In genomic region chr12:100114574-100114973, GRCh38 we compare ENCODE assay signal across 20 cellular contexts. TPM values are rescaled to one million over a fixed set of nuclear protein-coding genes. Genes with fewer than 3 reads are reported as not detected.
DNase-seq lines count a peak whose midpoint lies in the region; ATAC-seq and TF ChIP-seq lines count a peak whose summit lies in the region.
"Had no signal": no experiment of that assay in that cellular context is flagged by ENCODE, and none has a peak within 500 bp of the region (broad histone marks: within the 10 kb centered on the region; RNA-seq: fewer than 3 reads in every experiment).

No MANE protein-coding gene starts in this region.

- H3K9me3 Mint-ChIP-seq in brain (peaks cover 10 to 35% (median 19%) of the 10 kb centered on the region in 5 experiments), CD14-positive monocyte (peaks cover 0 to 3% (median 2%) of the 10 kb centered on the region in 7 donors)
- peaks cover 0 to 14% (median 2%) of the 10 kb centered on the region in 11 donors for H3K9me3 Mint-ChIP-seq in naive thymus-derived CD4-positive, alpha-beta T cell
- H3K9me3 Mint-ChIP-seq: activated naive CD4-positive, alpha-beta T cell treated with anti-CD3 and anti-CD28 coated beads, Interleukin-2, amount 10 ng/mL, durations not matched to agents 7 days and 5 days; dendritic cell treated with granulocyte-macrophage colony-stimulating factor and Interleukin-4, amounts not matched to agents 40 ng/mL and 50 ng/mL, for 4 days; stimulated activated naive CD8-positive, alpha-beta T cell treated with anti-CD3 and anti-CD28 coated beads, Interleukin-15, amount 100 ng/mL, for 72 hours had no signal

- peaks cover 12% of the 10 kb centered on the region for H3K4me1 Mint-ChIP-seq in brain
- H3K4me1 Mint-ChIP-seq in CD14-positive monocyte = peaks cover 33% of the 10 kb centered on the region
- H3K4me1 Mint-ChIP-seq in naive thymus-derived CD4-positive, alpha-beta T cell = peaks cover 11 to 38% (median 20%) of the 10 kb centered on the region in 7 donors
- H3K4me1 Mint-ChIP-seq: activated naive CD4-positive, alpha-beta T cell treated with anti-CD3 and anti-CD28 coated beads, Interleukin-2, amount 10 ng/mL, durations not matched to agents 7 days and 5 days had no signal

- H3K27ac ChIP-seq in A673 (ENCODE audit: low read depth, low read length, poor library complexity, severe bottlenecking) = peak overlapping the region; percentile 13
- no peak overlapping the region for H3K27ac ChIP-seq in naive thymus-derived CD4-positive, alpha-beta T cell (ENCODE audit: low read depth, low read length)
- H3K27ac ChIP-seq: body of pancreas, hepatocyte had no signal

- CTCF ChIA-PET in A673 (lab: Charles Lee) = no interaction called here
- CTCF ChIA-PET in naive thymus-derived CD4-positive, alpha-beta T cell (lab: Charles Lee) = no interaction called here

- peaks cover 5% of the 10 kb centered on the region for H3K9me3 ChIP-seq in A673 (ENCODE audit: low read depth, low read length, poor library complexity, severe bottlenecking)
- H3K9me3 ChIP-seq in naive thymus-derived CD4-positive, alpha-beta T cell (ENCODE audit: control insufficient read depth in 2 of 3, low read length in 3 of 3) = no peaks in the 10 kb centered on the region
- H3K9me3 ChIP-seq: body of pancreas had no signal

- ATAC-seq in GM18868 (IDR thresholded peaks at IDR 0.05; ENCODE audit: unreplicated experiment) (peak; percentile 44), HG03139 (IDR thresholded peaks at IDR 0.05; ENCODE audit: unreplicated experiment) (peak; percentile 51), GM18867 (IDR thresholded peaks at IDR 0.05; ENCODE audit: unreplicated experiment) (no peak)
- no peak for ATAC-seq in naive thymus-derived CD4-positive, alpha-beta T cell
- ATAC-seq: body of pancreas; stimulated activated naive CD8-positive, alpha-beta T cell treated with anti-CD3 and anti-CD28 coated beads, Interleukin-15, amount 100 ng/mL, for 72 hours had no signal

- H3K27ac Mint-ChIP-seq in brain (peak overlapping the region in 4 of 5 experiments; percentile 19 to 73 (median 61)), CD14-positive monocyte (no peak overlapping the region)
- H3K27ac Mint-ChIP-seq in naive thymus-derived CD4-positive, alpha-beta T cell = no peak overlapping the region
- H3K27ac Mint-ChIP-seq: activated naive CD4-positive, alpha-beta T cell treated with anti-CD3 and anti-CD28 coated beads, Interleukin-2, amount 10 ng/mL, durations not matched to agents 7 days and 5 days; dendritic cell treated with granulocyte-macrophage colony-stimulating factor and Interleukin-4, amounts not matched to agents 40 ng/mL and 50 ng/mL, for 4 days; stimulated activated naive CD8-positive, alpha-beta T cell treated with anti-CD3 and anti-CD28 coated beads, Interleukin-15, amount 100 ng/mL, for 72 hours had no signal

- H3K27me3 Mint-ChIP-seq in brain = no peaks in the 10 kb centered on the region
- H3K27me3 Mint-ChIP-seq in CD14-positive monocyte (ENCODE audit: low read depth in 3 of 3) = peaks cover 0 to 6% (median 0%) of the 10 kb centered on the region in 3 donors
- H3K27me3 Mint-ChIP-seq in naive thymus-derived CD4-positive, alpha-beta T cell = no peaks in the 10 kb centered on the region
- H3K27me3 Mint-ChIP-seq: activated naive CD4-positive, alpha-beta T cell treated with anti-CD3 and anti-CD28 coated beads, Interleukin-2, amount 10 ng/mL, durations not matched to agents 7 days and 5 days; dendritic cell treated with granulocyte-macrophage colony-stimulating factor and Interleukin-4, amounts not matched to agents 40 ng/mL and 50 ng/mL, for 4 days; stimulated activated naive CD8-positive, alpha-beta T cell treated with anti-CD3 and anti-CD28 coated beads, Interleukin-15, amount 100 ng/mL, for 72 hours had no signal

- H3K27me3 ChIP-seq in A673 (replicated peaks; ENCODE audit: insufficient read depth, low read depth, low read length, poor library complexity) = no peaks in the 10 kb centered on the region
- no peaks in the 10 kb centered on the region for H3K27me3 ChIP-seq in naive thymus-derived CD4-positive, alpha-beta T cell (ENCODE audit: control insufficient read depth in 2 of 2, insufficient read depth in 2 of 2, low read length in 2 of 2)
- H3K27me3 ChIP-seq: body of pancreas, hepatocyte had no signal

- TF ChIP-seq CTCF in A673 (conservative IDR thresholded peaks at IDR 0.05; ENCODE audit: low read depth, low read length) (no peak), brain (conservative IDR thresholded peaks at IDR 0.05) (no peak), CD14-positive monocyte (IDR thresholded peaks at IDR 0.05) (no peak)

- H3K4me3 Mint-ChIP-seq in brain (peak overlapping the region in 1 of 5 experiments; percentile 31), CD14-positive monocyte (no peak overlapping the region)
- no peak overlapping the region for H3K4me3 Mint-ChIP-seq in naive thymus-derived CD4-positive, alpha-beta T cell
- H3K4me3 Mint-ChIP-seq: activated naive CD4-positive, alpha-beta T cell treated with anti-CD3 and anti-CD28 coated beads, Interleukin-2, amount 10 ng/mL, durations not matched to agents 7 days and 5 days; dendritic cell treated with granulocyte-macrophage colony-stimulating factor and Interleukin-4, amounts not matched to agents 40 ng/mL and 50 ng/mL, for 4 days; stimulated activated naive CD8-positive, alpha-beta T cell treated with anti-CD3 and anti-CD28 coated beads, Interleukin-15, amount 100 ng/mL, for 72 hours had no signal

- POLR2A ChIA-PET in A673 (lab: Charles Lee; ENCODE audit: low non-redundant PET) = no interaction called here
- POLR2A ChIA-PET in naive thymus-derived CD4-positive, alpha-beta T cell (lab: Charles Lee) = no interaction called here

- peak overlapping the region; percentile 10 for H3K4me3 ChIP-seq in A673 (ENCODE audit: low read depth, low read length, poor library complexity, severe bottlenecking)
- no peak overlapping the region for H3K4me3 ChIP-seq in naive thymus-derived CD4-positive, alpha-beta T cell (ENCODE audit: low read length)
- H3K4me3 ChIP-seq: body of pancreas, hepatocyte had no signal

- no TSS peak for BruUV-seq in A673 (replicated peaks; lab: Mats Ljungman, UMichigan)

- no peaks in the 10 kb centered on the region for H3K36me3 ChIP-seq in A673 (ENCODE audit: insufficient read depth, low read length, poor library complexity, severe bottlenecking)
- H3K36me3 ChIP-seq in naive thymus-derived CD4-positive, alpha-beta T cell (ENCODE audit: control insufficient read depth in 2 of 3, insufficient read depth in 3 of 3, low read length in 3 of 3) = no peaks in the 10 kb centered on the region

- peaks cover 22% of the 10 kb centered on the region for H3K4me1 ChIP-seq in A673 (ENCODE audit: insufficient read depth, low read length, poor library complexity, severe bottlenecking)
- H3K4me1 ChIP-seq in naive thymus-derived CD4-positive, alpha-beta T cell (ENCODE audit: control insufficient read depth in 2 of 2, insufficient read depth in 2 of 2, low read length in 2 of 2) = no peaks in the 10 kb centered on the region
- H3K4me1 ChIP-seq: body of pancreas had no signal

- intact Hi-C loops in A673 (cut with micrococcal nuclease; ENCODE audit: unreplicated experiment) (no loop called here), CD14-positive monocyte (cut with micrococcal nuclease) (no loop called here)
- intact Hi-C loops in naive thymus-derived CD4-positive, alpha-beta T cell (cut with micrococcal nuclease) = no loop called here

- H3K36me3 Mint-ChIP-seq in brain (peaks cover 59% of the 10 kb centered on the region), CD14-positive monocyte (peaks cover 8 to 15% of the 10 kb centered on the region in 2 donors)
- peaks cover 4 to 36% (median 25%) of the 10 kb centered on the region in 5 donors for H3K36me3 Mint-ChIP-seq in naive thymus-derived CD4-positive, alpha-beta T cell

- peak; percentile 67 for DNase-seq in A673 (ENCODE audit: low spot score)
- DNase-seq in CD14-positive monocyte (ENCODE audit: low spot score) = no peak
- DNase-seq in COLO668 (lab: John Stamatoyannopoulos, UW; ENCODE audit: unreplicated experiment) = no peak
- no peak for DNase-seq in naive thymus-derived CD4-positive, alpha-beta T cell
- DNase-seq: 8988T; activated CD4-positive, alpha-beta T cell treated with anti-CD3 and anti-CD28 coated beads for 48 hours; activated naive CD4-positive, alpha-beta T cell treated with anti-CD3 and anti-CD28 coated beads, Interleukin-2, amount 10 ng/mL, durations not matched to agents 7 days and 5 days; body of pancreas; COR-L47; erythroblast; NCI-H2029; NCI-H524; stimulated activated CD4-positive, alpha-beta T cell treated with anti-CD3 and anti-CD28 coated beads, Interleukin-15, amount 100 ng/mL, for 24 hours; stimulated activated naive CD8-positive, alpha-beta T cell treated with anti-CD3 and anti-CD28 coated beads, Interleukin-15, amount 100 ng/mL, for 72 hours had no signal

RNA-seq across cellular contexts. Expression of gene BLTP3B, which starts 28.1 kb away (rescaled TPM):
- 31.6 and 31.8 TPM in 2 replicates for total RNA-seq in A673 (2021)
- polyA plus RNA-seq in brain (ENCODE audit: insufficient read depth, low read depth, low replicate concordance) (4.7 TPM), CD14-positive monocyte (10 to 100 TPM; 33.4 to 42.5 TPM)
- 10 to 100 TPM; 13.1 to 28.9 (median 18.0) TPM for total RNA-seq in naive thymus-derived CD4-positive, alpha-beta T cell
- 10 to 100 TPM; 12.7 to 13.5 TPM for polyA plus RNA-seq in naive thymus-derived CD4-positive, alpha-beta T cell

Comparison
In these comparisons a context has a peak if more than half of its experiments do, and no peak if none do; other contexts are left out.
1. ATAC-seq: peak in GM18868 (single experiment) and HG03139 (single experiment); none in GM18867 (single experiment) and naive thymus-derived CD4-positive, alpha-beta T cell (single experiment).
2. H3K27ac Mint-ChIP-seq: peak in brain (4 of 5); none in CD14-positive monocyte (0 of 7) and naive thymus-derived CD4-positive, alpha-beta T cell (0 of 9).